23 cellular contexts compared by ENCODE assay signal in genomic region chr10:116970050-116970449, GRCh38. TPM values are rescaled to one million over a fixed set of nuclear protein-coding genes. Genes with fewer than 3 reads are reported as not detected.
"Had no signal": no experiment of that assay in that cellular context is flagged by ENCODE, and none has a peak within 500 bp of the region (broad histone marks: within the 10 kb centered on the region; RNA-seq: fewer than 3 reads in every experiment).

No MANE protein-coding gene starts in this region.

- H3K27me3 ChIP-seq: ovary, sigmoid colon, spleen, testis, thyroid gland, transverse colon, upper lobe of left lung, vagina had no signal

- H3K27ac ChIP-seq: left ventricle myocardium inferior, ovary, prostate gland, sigmoid colon, spleen, testis, thyroid gland, transverse colon, upper lobe of left lung, vagina had no signal

- H3K9me3 ChIP-seq: left ventricle myocardium inferior, ovary, prostate gland, sigmoid colon, spleen, testis, thyroid gland, transverse colon, upper lobe of left lung, vagina had no signal

- H3K4me3 ChIP-seq: left ventricle myocardium inferior, lung, ovary, prostate gland, sigmoid colon, spleen, testis, thyroid gland, transverse colon, upper lobe of left lung, vagina had no signal

- H3K4me1 ChIP-seq: left ventricle myocardium inferior, prostate gland, sigmoid colon, testis, thyroid gland, transverse colon, upper lobe of left lung, vagina had no signal

- FAIRE-seq: kidney, small intestine had no signal

- ATAC-seq: naive thymus-derived CD4-positive, alpha-beta T cell; natural killer cell treated with Interleukin-12 subunit alpha and Interleukin-12 subunit beta and Interleukin-15 and Interleukin-18, amount 100 ng/mL, for 72 hours; right cardiac atrium; stimulated activated effector memory CD8-positive, alpha-beta T cell treated with anti-CD3 and anti-CD28 coated beads, Interleukin-12 subunit alpha, Interleukin-12 subunit beta, amount 100 ng/mL, for 72 hours had no signal

- DNase-seq: hippocampal formation; kidney; left ventricle myocardium inferior; mesendoderm; naive thymus-derived CD4-positive, alpha-beta T cell; ovary; posterior cingulate gyrus; retina; right cardiac atrium; sigmoid colon; small intestine; spleen; stimulated activated CD4-positive, alpha-beta T cell treated with anti-CD3 and anti-CD28 coated beads, Interleukin-4, amount 100 ng/mL, for 24 hours; stimulated activated naive CD4-positive, alpha-beta T cell; testis; thyroid gland; transverse colon; upper lobe of left lung had no signal

- H3K36me3 ChIP-seq: left ventricle myocardium inferior, ovary, prostate gland, sigmoid colon, thyroid gland, vagina had no signal

RNA-seq across cellular contexts. Expression of gene SHTN1, which starts 34.9 kb away (rescaled TPM):
- total RNA-seq: natural killer cell treated with Interleukin-12 subunit alpha and Interleukin-12 subunit beta and Interleukin-15 and Interleukin-18, amount 100 ng/mL, for 72 hours had no signal
